In genomic region chr3:1214928-1215327, GRCh38 we compare ENCODE assay signal across 18 cellular contexts.
DNase-seq lines count a peak whose midpoint lies in the region; TF ChIP-seq lines count a peak whose summit lies in the region.
"Had no signal": no experiment of that assay in that cellular context is flagged by ENCODE, and none has a peak within 500 bp of the region (broad histone marks: within the 10 kb centered on the region; RNA-seq: fewer than 3 reads in every experiment).

No MANE protein-coding gene starts in this region.

- H3K4me1 ChIP-seq in GM23248 (ENCODE audit: insufficient read depth), result peaks cover 29% of the 10 kb centered on the region
- H3K4me1 ChIP-seq in SK-N-SH (ENCODE audit: control insufficient read depth in 1 of 2, insufficient read depth in 2 of 2, low read depth in 1 of 2, low read length in 1 of 2), result peaks cover 0 to 15% of the 10 kb centered on the region in 2 experiments; a peak in 2 of 4 replicates

- peak; percentile 56 for DNase-seq in GM23248
- no peak for DNase-seq in SK-N-SH
- peak; percentile 74 for DNase-seq in fibroblast of mammary gland (ENCODE audit: low read depth)
- no peak for DNase-seq in osteocyte (ENCODE audit: extremely low spot score, unreplicated experiment)
- DNase-seq in NCI-H69 (lab: John Stamatoyannopoulos, UW), result no peak
- DNase-seq in HT-29 (ENCODE audit: low spot score), result no peak
- DNase-seq in NCI-H2107 (lab: John Stamatoyannopoulos, UW), result no peak
- no peak for DNase-seq in inferior parietal cortex (ENCODE audit: extremely low spot score)
- DNase-seq: ACHN; Calu3; CD4-positive, alpha-beta memory T cell; DMS53; H7; NCI-H1417; NCI-H187 treated with DMSO at 0.1 percent for 48 hours; Right ventricle myocardium superior had no signal

- TF ChIP-seq RAD21 in SK-N-SH (IDR thresholded peaks at IDR 0.05; ENCODE audit: low read length), result no peak

- peak overlapping the region; percentile 31 for H3K4me2 ChIP-seq in GM23248 (ENCODE audit: unreplicated experiment)
- peak overlapping the region; percentile 61; the same call in 1 of the 2 replicates for H3K4me2 ChIP-seq in SK-N-SH

- H3K79me2 ChIP-seq in GM23248 (ENCODE audit: insufficient read depth) (no peaks in the 10 kb centered on the region), SK-N-SH (ENCODE audit: insufficient read depth) (no peaks in the 10 kb centered on the region; the same call in 1 of the 2 replicates)

- H3K4me1 Mint-ChIP-seq in osteocyte (ENCODE audit: unreplicated experiment), result peaks cover 23% of the 10 kb centered on the region
- H3K4me1 Mint-ChIP-seq: B cell; CD4-positive, alpha-beta memory T cell had no signal

- H3K27ac Mint-ChIP-seq in osteocyte (ENCODE audit: unreplicated experiment), result peak overlapping the region; percentile 42
- H3K27ac Mint-ChIP-seq: B cell; CD4-positive, alpha-beta memory T cell had no signal

- H3K4me3 ChIP-seq in GM23248, result peak overlapping the region; percentile 20; the same call in 1 of the 2 replicates
- H3K4me3 ChIP-seq in SK-N-SH (ENCODE audit: low read depth in 2 of 2, low read length in 1 of 2), result no peak overlapping the region
- H3K4me3 ChIP-seq in fibroblast of mammary gland (ENCODE audit: control insufficient read depth, low read depth, low read length), result no peak overlapping the region
- H3K4me3 ChIP-seq: SK-N-MC had no signal

- H3K27ac ChIP-seq in GM23248, result no peak overlapping the region
- H3K27ac ChIP-seq in SK-N-SH (ENCODE audit: low read depth in 2 of 2, low read length in 1 of 2), result peak overlapping the region in 1 of 2 experiments; percentile 35; a peak in 2 of 4 replicates
- H3K27ac ChIP-seq: SK-N-MC had no signal

- H3K9me2 ChIP-seq in GM23248 (ENCODE audit: insufficient read depth) (no peaks in the 10 kb centered on the region), SK-N-SH (no peaks in the 10 kb centered on the region)

- no peaks in the 10 kb centered on the region for H3K27me3 Mint-ChIP-seq in osteocyte (ENCODE audit: unreplicated experiment)
- H3K27me3 Mint-ChIP-seq: B cell; CD4-positive, alpha-beta memory T cell had no signal

- in situ Hi-C loops in GM23248 (cut with MboI), result no loop called here

- H3F3A ChIP-seq in GM23248 (ENCODE audit: insufficient read depth), result peaks cover 15% of the 10 kb centered on the region; the same call in 1 of the 2 replicates
- peaks cover 5% of the 10 kb centered on the region for H3F3A ChIP-seq in SK-N-SH (replicated peaks; ENCODE audit: insufficient read depth)

- H2AFZ ChIP-seq in GM23248 (no peak overlapping the region; the same call in 1 of the 2 replicates), SK-N-SH (ENCODE audit: low read depth) (peak overlapping the region; percentile 30; the same call in 1 of the 2 replicates)

- TF ChIP-seq CTCF in SK-N-SH (IDR thresholded peaks at IDR 0.05), result no peak
- no peak for TF ChIP-seq CTCF in fibroblast of mammary gland (conservative IDR thresholded peaks at IDR 0.05; ENCODE audit: control insufficient read depth, insufficient read depth, low read depth, low read length)
- TF ChIP-seq CTCF in osteocyte (IDR thresholded peaks at IDR 0.05), result no peak

- no peak overlapping the region for H3K4me3 Mint-ChIP-seq in osteocyte (ENCODE audit: unreplicated experiment)
- H3K4me3 Mint-ChIP-seq: B cell; CD4-positive, alpha-beta memory T cell had no signal

- H3K9me3 ChIP-seq in GM23248 (ENCODE audit: low read depth) (no peaks in the 10 kb centered on the region), SK-N-SH (no peaks in the 10 kb centered on the region)

- no peak overlapping the region for H3K9ac ChIP-seq in GM23248
- H3K9ac ChIP-seq in SK-N-SH, result no peak overlapping the region

- H3K36me3 ChIP-seq in GM23248 (ENCODE audit: low read depth) (no peaks in the 10 kb centered on the region), SK-N-SH (replicated peaks in 1 of 2; ENCODE audit: control insufficient read depth in 1 of 2, insufficient read depth in 2 of 2, low read length in 1 of 2) (no peaks in the 10 kb centered on the region)

- no peaks in the 10 kb centered on the region for H4K20me1 ChIP-seq in GM23248 (ENCODE audit: insufficient read depth)
- H4K20me1 ChIP-seq in SK-N-SH (ENCODE audit: insufficient read depth), result no peaks in the 10 kb centered on the region

- H3K27me3 ChIP-seq in GM23248 (replicated peaks; ENCODE audit: insufficient read depth), result no peaks in the 10 kb centered on the region
- no peaks in the 10 kb centered on the region for H3K27me3 ChIP-seq in SK-N-SH (ENCODE audit: insufficient read depth)

- WGBS in GM23248 (ENCODE audit: low coverage in 1 of 2, low lambda C conversion rate in 2 of 2, missing lambda C conversion rate in 2 of 2), 2 experiments, result 24 to 29% methylated on average over 3 of the region's 3 CpGs
- WGBS in SK-N-SH (ENCODE audit: low lambda C conversion rate), result 16% methylated on average over 3 of the region's 3 CpGs

- no peaks in the 10 kb centered on the region for H3K9me3 Mint-ChIP-seq in osteocyte (ENCODE audit: unreplicated experiment)

- CTCF ChIA-PET in SK-N-SH (lab: Yijun Ruan, JAX), result no interaction called here

- POLR2A ChIA-PET in SK-N-SH (lab: Yijun Ruan, JAX), result no interaction called here

- no peaks in the 10 kb centered on the region for H3K36me3 Mint-ChIP-seq in osteocyte (ENCODE audit: unreplicated experiment)
- H3K36me3 Mint-ChIP-seq: CD4-positive, alpha-beta memory T cell had no signal

- no peak for TF ChIP-seq EP300 in SK-N-SH (IDR thresholded peaks at IDR 0.05; ENCODE audit: borderline replicate concordance in 1 of 2, low read depth in 1 of 2, low read length in 1 of 2)

TF ChIP-seq in SK-N-SH, 30 proteins besides CTCF, POLR2A, EP300 and RAD21:
- TF ChIP-seq RCOR1 (IDR thresholded peaks at IDR 0.05; ENCODE audit: low read length) (no peak), PBX3 (IDR thresholded peaks at IDR 0.05) (no peak), TCF12 (IDR thresholded peaks at IDR 0.05) (no peak), TEAD4 (IDR thresholded peaks at IDR 0.05; ENCODE audit: borderline replicate concordance, insufficient read depth) (no peak), NFIC (IDR thresholded peaks at IDR 0.05; ENCODE audit: borderline replicate concordance) (no peak), ELF1 (IDR thresholded peaks at IDR 0.05) (no peak), EZH2phosphoT487 (IDR thresholded peaks at IDR 0.05; ENCODE audit: borderline replicate concordance, low read depth) (no peak), SMC3 (IDR thresholded peaks at IDR 0.05; ENCODE audit: low read depth, low read length) (no peak), NRF1 (IDR thresholded peaks at IDR 0.05; ENCODE audit: low read depth, low read length) (no peak), REST (IDR thresholded peaks at IDR 0.05; ENCODE audit: low read depth, low read length) (no peak), SIN3A (IDR thresholded peaks at IDR 0.05; ENCODE audit: borderline replicate concordance, low read depth, low read length) (no peak)

Comparison
In these comparisons a context has a peak if more than half of its experiments do, and no peak if none do; other contexts are left out.
1. DNase-seq: peak in GM23248 (single experiment) and fibroblast of mammary gland (single experiment); none in SK-N-SH (single experiment), osteocyte (single experiment), NCI-H69 (single experiment), HT-29 (single experiment), NCI-H2107 (single experiment) and inferior parietal cortex (single experiment).